In the genomic region with DNA sequence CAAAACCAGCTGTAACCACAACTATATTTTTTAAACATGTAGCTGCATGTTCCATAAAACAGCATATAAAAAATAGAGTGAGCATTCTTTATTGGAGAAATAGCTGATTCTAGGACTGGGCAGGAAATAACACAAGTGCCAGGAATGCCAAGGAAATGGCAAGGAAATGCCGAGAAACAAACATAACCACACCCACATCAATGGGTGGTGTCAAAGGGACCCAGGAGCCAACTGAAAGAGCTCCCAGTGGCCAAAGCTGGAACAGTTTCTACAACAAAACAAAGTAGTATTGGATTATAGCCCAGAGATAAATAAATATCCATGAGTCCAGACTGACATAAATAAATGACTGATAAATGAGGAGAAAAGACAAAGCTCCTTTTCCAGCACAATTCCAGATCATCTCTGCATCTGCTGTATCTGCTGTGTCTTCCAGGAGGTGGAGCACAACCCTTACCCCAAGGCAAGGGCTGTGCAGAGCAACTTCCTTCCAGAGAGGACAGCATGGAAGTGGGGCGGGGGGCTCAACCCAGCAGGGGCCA, we compare ENCODE assay signal across 10 cellular contexts. TPM values are rescaled to one million over a fixed set of nuclear protein-coding genes. Genes with fewer than 3 reads are reported as not detected.
DNase-seq lines count a peak whose midpoint lies in the region; ATAC-seq and TF ChIP-seq lines count a peak whose summit lies in the region.
"Had no signal": no experiment of that assay in that cellular context is flagged by ENCODE, and none has a peak within 500 bp of the region (broad histone marks: within the 10 kb centered on the region; RNA-seq: fewer than 3 reads in every experiment).

No MANE protein-coding gene starts in this region.

- no peaks in the 10 kb centered on the region for H3K36me3 ChIP-seq in cardiac muscle cell
- H3K36me3 ChIP-seq in right atrium auricular region: no peaks in the 10 kb centered on the region
- H3K36me3 ChIP-seq in left ventricle myocardium inferior: no peaks in the 10 kb centered on the region
- no peaks in the 10 kb centered on the region for H3K36me3 ChIP-seq in vagina

- no peak for TF ChIP-seq POLR2A in vagina (IDR thresholded peaks at IDR 0.05)

- no peak for ATAC-seq in GM19351 (IDR thresholded peaks at IDR 0.05; ENCODE audit: unreplicated experiment)

- DNase-seq in cardiac muscle cell (ENCODE audit: low read depth in 1 of 2, low spot score in 1 of 2) (peak in 1 of 2 donors; percentile 65), right atrium auricular region (ENCODE audit: low spot score) (no peak), left ventricle myocardium inferior (no peak), vagina (ENCODE audit: extremely low spot score in 2 of 2) (no peak), NCI-H82 (lab: John Stamatoyannopoulos, UW) (no peak)
- no peak for DNase-seq in stimulated activated naive CD4-positive, alpha-beta T cell treated with Interleukin-2 at 50 U/mL for 16 hours (lab: John Stamatoyannopoulos, UW)
- DNase-seq: activated CD4-positive, alpha-beta T cell treated with anti-CD3 and anti-CD28 coated beads for 4 hours had no signal

- no peaks in the 10 kb centered on the region for H3K9me3 ChIP-seq in cardiac muscle cell (ENCODE audit: low read depth)
- H3K9me3 ChIP-seq in right atrium auricular region: no peaks in the 10 kb centered on the region
- H3K9me3 ChIP-seq in left ventricle myocardium inferior (replicated peaks): no peaks in the 10 kb centered on the region
- H3K9me3 ChIP-seq in vagina: no peaks in the 10 kb centered on the region

- intact Hi-C loops in left ventricle myocardium inferior (cut with micrococcal nuclease): no loop called here
- intact Hi-C loops in vagina (cut with DNase I): no loop called here

- H3K4me3 ChIP-seq in cardiac muscle cell (no peak overlapping the region), right atrium auricular region (no peak overlapping the region), left ventricle myocardium inferior (no peak overlapping the region), vagina (no peak overlapping the region)

- peak; percentile 37 for TF ChIP-seq CTCF in cardiac muscle cell (IDR thresholded peaks at IDR 0.05; ENCODE audit: low read depth, low read length)
- TF ChIP-seq CTCF in right atrium auricular region (IDR thresholded peaks at IDR 0.05): peak in 1 of 2 donors; percentile 54
- peak; percentile 81 for TF ChIP-seq CTCF in VCaP (conservative IDR thresholded peaks at IDR 0.05)
- peak; percentile 61 for TF ChIP-seq CTCF in left ventricle myocardium inferior (IDR thresholded peaks at IDR 0.05; ENCODE audit: borderline replicate concordance)
- TF ChIP-seq CTCF in vagina (IDR thresholded peaks at IDR 0.05): peak in 1 of 3 experiments; percentile 23

- H3K27me3 ChIP-seq in cardiac muscle cell: no peaks in the 10 kb centered on the region
- H3K27me3 ChIP-seq in right atrium auricular region: no peaks in the 10 kb centered on the region
- no peaks in the 10 kb centered on the region for H3K27me3 ChIP-seq in left ventricle myocardium inferior (ENCODE audit: low read depth)
- H3K27me3 ChIP-seq in vagina: no peaks in the 10 kb centered on the region

- peaks cover 5% of the 10 kb centered on the region for H3K4me1 ChIP-seq in cardiac muscle cell (ENCODE audit: low read depth)
- H3K4me1 ChIP-seq in right atrium auricular region: peaks cover 0 to 89% of the 10 kb centered on the region in 2 donors
- H3K4me1 ChIP-seq in left ventricle myocardium inferior: peaks cover 80% of the 10 kb centered on the region
- peaks cover 55% of the 10 kb centered on the region for H3K4me1 ChIP-seq in vagina

- H3K27ac ChIP-seq in cardiac muscle cell (no peak overlapping the region), right atrium auricular region (peak overlapping the region in 1 of 2 donors; percentile 46), VCaP (peak overlapping the region; percentile 99), left ventricle myocardium inferior (replicated peaks) (peak overlapping the region; percentile 73), vagina (peak overlapping the region; percentile 49)
- H3K27ac ChIP-seq: HL-60 had no signal

RNA-seq across cellular contexts. Expression of gene ADARB1, which starts 28.1 kb away (rescaled TPM):
- total RNA-seq in cardiac muscle cell (10.7 and 14.0 TPM in 2 replicates), right atrium auricular region (10 to 100 TPM in 1 of 2 donors, 1 to 10 TPM in 1; 7.5 to 10.5 TPM), left ventricle myocardium inferior (15.5 TPM), vagina (19.6 TPM)
- polyA plus RNA-seq in cardiac muscle cell: 9.4 and 11.1 TPM in 2 replicates
